Comparison of ENCODE assay signal across 1 cellular context in the genomic region with DNA sequence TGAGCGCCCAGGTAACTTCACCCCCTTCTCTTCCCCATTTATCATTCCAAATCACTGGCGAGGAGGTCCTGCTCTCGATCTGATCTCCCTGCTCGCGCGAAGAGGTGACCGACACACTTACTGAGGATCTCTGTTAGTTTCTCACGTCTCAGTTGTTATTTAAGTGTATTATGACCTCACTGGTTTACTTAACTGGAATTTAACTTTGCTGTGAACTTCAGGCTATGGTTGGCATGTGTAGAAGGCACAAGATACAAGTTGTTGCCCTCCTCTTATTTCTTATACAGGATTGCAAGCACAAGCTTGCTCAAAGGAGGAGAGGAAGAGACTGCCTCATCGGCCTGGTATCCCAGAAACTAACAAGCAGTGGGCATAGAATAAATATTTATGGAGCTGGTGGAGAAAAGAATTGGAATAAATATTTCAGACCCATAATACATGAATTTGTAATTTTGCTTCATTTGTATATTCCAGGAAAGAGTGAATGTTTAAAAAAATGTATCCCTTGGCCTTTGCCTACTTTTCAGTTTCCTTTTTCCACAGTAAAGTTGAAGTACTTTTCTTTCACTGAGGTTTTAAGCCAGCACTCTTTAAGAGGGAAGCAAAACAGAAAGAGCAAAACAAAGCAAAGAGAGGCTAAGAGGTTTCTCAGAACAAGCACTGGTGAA.
TF ChIP-seq lines count a peak whose summit lies in the region.

No MANE protein-coding gene starts in this region.

TF ChIP-seq in HEK293, 187 proteins besides CTCF, POLR2A, EP300 and RAD21 (continued from another document):
- no peak for TF ChIP-seq MEIS1 (CRISPR knock-in tag; IDR thresholded peaks at IDR 0.05; ENCODE audit: borderline replicate concordance)
